In the genomic region with DNA sequence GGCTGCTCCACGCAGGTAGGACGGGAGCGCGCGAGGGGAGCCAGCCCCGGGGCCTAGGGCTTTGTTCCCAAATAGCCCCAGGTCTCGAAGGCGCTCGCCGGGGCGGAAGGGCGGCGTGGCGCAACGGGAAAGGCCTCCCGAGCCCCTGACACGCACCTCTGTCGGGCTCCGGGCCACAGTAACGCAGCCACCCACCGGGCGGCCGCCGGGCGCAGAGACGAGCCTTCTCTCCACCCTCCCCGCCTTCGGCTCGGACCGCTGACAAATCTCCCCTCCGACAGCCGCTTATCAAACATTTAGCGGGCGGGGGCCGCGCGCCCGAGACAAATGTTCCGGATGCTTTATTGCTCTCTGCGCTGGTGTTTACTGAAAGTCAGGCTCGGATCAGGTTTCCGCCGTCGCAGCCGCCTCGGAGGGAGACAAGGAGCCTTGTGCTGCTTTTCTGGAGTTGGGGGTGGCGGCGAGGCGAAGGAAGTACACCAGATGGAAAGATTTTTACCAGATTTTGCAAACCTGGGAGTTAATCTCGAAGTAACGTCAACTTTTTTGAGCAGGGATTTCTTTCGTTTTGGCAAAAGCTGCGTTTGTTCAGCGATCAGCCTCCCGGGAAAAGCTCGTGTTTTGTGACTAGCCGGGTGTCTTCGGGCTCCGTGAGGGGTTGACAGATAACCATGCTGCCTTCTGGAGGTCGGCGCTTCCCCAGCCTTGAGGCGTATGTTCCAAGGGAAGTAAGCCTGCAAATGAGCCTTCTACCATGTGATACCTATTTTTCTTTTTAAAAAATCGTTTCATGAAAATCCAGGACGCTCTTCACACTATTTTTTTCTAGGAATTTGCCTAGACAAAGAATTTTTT, we compare ENCODE assay signal across 1 cellular context.
A peak's percentile ranks its signal among the peaks of the same experiment; 100 is the strongest.
TF ChIP-seq lines count a peak whose summit lies in the region.

No MANE protein-coding gene starts in this region.

TF ChIP-seq in H1, 55 proteins besides CTCF, POLR2A, EP300 and RAD21:
- no peak for TF ChIP-seq CBX8 (IDR thresholded peaks at IDR 0.05; ENCODE audit: borderline replicate concordance, low read depth, low read length)
- TF ChIP-seq CHD1 (IDR thresholded peaks at IDR 0.05; ENCODE audit: low read depth, low read length) = no peak
- no peak for TF ChIP-seq SIRT6 (IDR thresholded peaks at IDR 0.05; ENCODE audit: low read length)
- TF ChIP-seq SAP30 (IDR thresholded peaks at IDR 0.05; ENCODE audit: insufficient read depth, insufficient replicate concordance, low read length) = peak; percentile 94
- TF ChIP-seq YY1 (IDR thresholded peaks at IDR 0.05; ENCODE audit: low read depth, low read length) = no peak
- TF ChIP-seq MAX (IDR thresholded peaks at IDR 0.05) = peak; percentile 64
- TF ChIP-seq RBBP5 (IDR thresholded peaks at IDR 0.05; ENCODE audit: borderline replicate concordance, low read depth, low read length) = peak; percentile 45; the same call in 1 of the 2 replicates
- no peak for TF ChIP-seq RNF2 (IDR thresholded peaks at IDR 0.05; ENCODE audit: borderline replicate concordance, low read depth, low read length, missing control alignments, poor library complexity, severe bottlenecking)
- TF ChIP-seq SP1 (IDR thresholded peaks at IDR 0.05; ENCODE audit: low read depth, low read length) = no peak
- TF ChIP-seq SIN3A (conservative IDR thresholded peaks at IDR 0.05 in 1 of 2, IDR thresholded peaks at IDR 0.05 in 1 of 2; ENCODE audit: low read depth in 1 of 2, low read length in 2 of 2) = peak; percentile 81 to 89; a peak in 3 of 4 replicates
- peak; percentile 64 for TF ChIP-seq ASH2L (IDR thresholded peaks at IDR 0.05; ENCODE audit: low read length)
- peak; percentile 13 for TF ChIP-seq TAF7 (optimal IDR thresholded peaks at IDR 0.05; ENCODE audit: borderline replicate concordance, low read depth, low read length)
- peak; percentile 63; the same call in 1 of the 2 replicates for TF ChIP-seq E2F6 (IDR thresholded peaks at IDR 0.05)
- TF ChIP-seq TAF1 (IDR thresholded peaks at IDR 0.05; ENCODE audit: low read depth, low read length) = peak; percentile 43; the same call in 1 of the 2 replicates
- TF ChIP-seq TCF12 (IDR thresholded peaks at IDR 0.05; ENCODE audit: low read depth, low read length) = no peak
- TF ChIP-seq CTBP2 (IDR thresholded peaks at IDR 0.05; ENCODE audit: borderline replicate concordance, insufficient read depth, insufficient read length, low read length) = no peak
- no peak for TF ChIP-seq KDM1A (IDR thresholded peaks at IDR 0.05; ENCODE audit: borderline replicate concordance, low read length)
- no peak for TF ChIP-seq POU5F1 (IDR thresholded peaks at IDR 0.05; ENCODE audit: low read depth, low read length)
